19 cellular contexts compared by ENCODE assay signal in the genomic region with DNA sequence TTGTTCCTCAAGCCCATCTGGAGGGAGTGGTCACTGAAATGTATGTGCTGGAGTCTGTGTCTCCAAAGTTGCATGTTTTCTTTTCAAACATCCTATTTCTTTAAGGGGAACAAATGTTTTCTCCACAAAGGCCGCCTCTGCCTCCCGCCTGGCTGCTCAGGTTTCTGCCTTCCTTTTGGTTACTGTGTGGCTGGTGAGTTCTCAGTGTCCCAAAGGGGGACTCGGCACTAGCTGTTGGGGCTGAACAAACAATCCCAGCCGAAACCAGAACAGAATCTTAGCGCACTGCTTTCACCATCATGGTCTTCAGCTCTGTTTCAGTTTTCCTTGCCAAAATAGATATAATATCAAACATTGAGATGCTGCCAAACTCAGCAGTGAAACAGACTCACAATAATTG.
A peak's percentile ranks its signal among the peaks of the same experiment; 100 is the strongest.
DNase-seq lines count a peak whose midpoint lies in the region; ATAC-seq and TF ChIP-seq lines count a peak whose summit lies in the region.
"Had no signal": no experiment of that assay in that cellular context is flagged by ENCODE, and none has a peak within 500 bp of the region (broad histone marks: within the 10 kb centered on the region; RNA-seq: fewer than 3 reads in every experiment).

No MANE protein-coding gene starts in this region.

- H3K4me3 ChIP-seq in ACC112 (ENCODE audit: low read depth, low read length) = no peak overlapping the region
- H3K4me3 ChIP-seq: GM23248, Peyer's patch had no signal

- no peaks in the 10 kb centered on the region for H3K9me3 Mint-ChIP-seq in osteocyte (ENCODE audit: unreplicated experiment)
- H3K9me3 Mint-ChIP-seq: CD4-positive, alpha-beta T cell had no signal

- peak overlapping the region; percentile 17 for H2AFZ ChIP-seq in ACC112 (ENCODE audit: low read length, unreplicated experiment)
- H2AFZ ChIP-seq: GM23248 had no signal

- ATAC-seq in HG03354 (IDR thresholded peaks at IDR 0.05; ENCODE audit: poor library complexity, severe bottlenecking, unreplicated experiment) (no peak), GM19324 (IDR thresholded peaks at IDR 0.05; ENCODE audit: low FRiP score, unreplicated experiment) (no peak)

- H3K36me3 ChIP-seq in ACC112 (ENCODE audit: insufficient read depth, low read length) = no peaks in the 10 kb centered on the region
- H3K36me3 ChIP-seq: Peyer's patch had no signal

- no peaks in the 10 kb centered on the region for H3K4me1 ChIP-seq in ACC112 (ENCODE audit: control insufficient read depth, insufficient read depth, low read length, unreplicated experiment)
- H3K4me1 ChIP-seq: Peyer's patch had no signal

- DNase-seq in fibroblast of the conjunctiva (ENCODE audit: low read depth) (peak; percentile 47), osteocyte (ENCODE audit: extremely low spot score, unreplicated experiment) (no peak), C1 segment of cervical spinal cord (lab: John Stamatoyannopoulos, UW) (no peak), NCI-H1092 (lab: John Stamatoyannopoulos, UW) (no peak)
- DNase-seq: CD4-positive, alpha-beta T cell; DND-41; GDM1; GM23248; Karpas-422; MM.1S; NCI-H1930; NCI-H2171 treated with DMSO at 0.1 percent for 48 hours; NCI-H82; Peyer's patch; SHP77 had no signal

- peak overlapping the region; percentile 90 for H3K27ac Mint-ChIP-seq in osteocyte (ENCODE audit: unreplicated experiment)
- H3K27ac Mint-ChIP-seq: CD4-positive, alpha-beta T cell had no signal

- TF ChIP-seq CTCF in VCaP (conservative IDR thresholded peaks at IDR 0.05) (no peak), osteocyte (IDR thresholded peaks at IDR 0.05) (no peak)

- H3K27me3 ChIP-seq in ACC112 (ENCODE audit: insufficient read depth, low read length) = no peaks in the 10 kb centered on the region
- H3K27me3 ChIP-seq: Peyer's patch had no signal

- peaks cover 18% of the 10 kb centered on the region for H3K4me1 Mint-ChIP-seq in osteocyte (ENCODE audit: unreplicated experiment)

- peak overlapping the region; percentile 70 for H3K4me3 Mint-ChIP-seq in osteocyte (ENCODE audit: unreplicated experiment)
- H3K4me3 Mint-ChIP-seq: CD4-positive, alpha-beta T cell had no signal

- H3K27ac ChIP-seq in ACC112 (ENCODE audit: low read depth, low read length) (no peak overlapping the region), VCaP (peak overlapping the region; percentile 41; the same call in 1 of the 2 replicates)
- H3K27ac ChIP-seq: GM23248, Peyer's patch had no signal

- H3K27me3 Mint-ChIP-seq in osteocyte (ENCODE audit: unreplicated experiment) = peaks cover 8% of the 10 kb centered on the region
- H3K27me3 Mint-ChIP-seq: CD4-positive, alpha-beta T cell had no signal

- no peaks in the 10 kb centered on the region for H3K36me3 Mint-ChIP-seq in osteocyte (ENCODE audit: unreplicated experiment)

- H3K79me2 ChIP-seq in ACC112 (ENCODE audit: control insufficient read depth, insufficient read depth, low read length, unreplicated experiment) = no peaks in the 10 kb centered on the region
